Comparison of ENCODE assay signal across 24 cellular contexts in genomic region chr11:57200937-57201336, GRCh38. TPM values are rescaled to one million over a fixed set of nuclear protein-coding genes. Genes with fewer than 3 reads are reported as not detected.
"Had no signal": no experiment of that assay in that cellular context is flagged by ENCODE, and none has a peak within 500 bp of the region (broad histone marks: within the 10 kb centered on the region; RNA-seq: fewer than 3 reads in every experiment).

No MANE protein-coding gene starts in this region.

- H3K27me3 ChIP-seq: pancreas, transverse colon had no signal

- H3K9me3 Mint-ChIP-seq: activated B cell treated with CpG ODN at 0.5 μM for 24 hours; activated naive CD8-positive, alpha-beta T cell treated with anti-CD3 and anti-CD28 coated beads for 36 hours; central memory CD8-positive, alpha-beta T cell; mesothelial cell of epicardium; natural killer cell treated with Interleukin-12 subunit alpha and Interleukin-12 subunit beta and Interleukin-15 and Interleukin-18, amount 100 ng/mL, for 72 hours; stimulated activated effector memory CD8-positive, alpha-beta T cell treated with anti-CD3 and anti-CD28 coated beads, Interleukin-12 subunit alpha, Interleukin-12 subunit beta, amount 100 ng/mL, for 72 hours; stimulated activated naive CD8-positive, alpha-beta T cell treated with anti-CD3 and anti-CD28 coated beads, Interleukin-15, amount 100 ng/mL, for 72 hours had no signal

- H3K27ac ChIP-seq: pancreas, suprapubic skin, transverse colon had no signal

- H3K4me3 ChIP-seq: esophagus muscularis mucosa, pancreas, suprapubic skin, transverse colon had no signal

- H3K4me1 Mint-ChIP-seq: activated B cell treated with CpG ODN at 0.5 μM for 24 hours; activated CD4-positive, alpha-beta T cell treated with anti-CD3 and anti-CD28 coated beads for 36 hours; activated naive CD8-positive, alpha-beta T cell treated with anti-CD3 and anti-CD28 coated beads for 36 hours; central memory CD8-positive, alpha-beta T cell; stimulated activated effector memory CD8-positive, alpha-beta T cell treated with anti-CD3 and anti-CD28 coated beads, Interleukin-12 subunit alpha, Interleukin-12 subunit beta, amount 100 ng/mL, for 72 hours; stimulated activated naive CD8-positive, alpha-beta T cell treated with anti-CD3 and anti-CD28 coated beads, Interleukin-15, amount 100 ng/mL, for 72 hours; T-helper 17 cell had no signal

- H3K36me3 ChIP-seq: esophagus muscularis mucosa, pancreas, suprapubic skin, transverse colon had no signal

- H3K4me1 ChIP-seq: pancreas, transverse colon had no signal

- H3K9me3 ChIP-seq: esophagus muscularis mucosa, pancreas, suprapubic skin, transverse colon had no signal

- ATAC-seq: activated CD4-positive, alpha-beta T cell treated with anti-CD3 and anti-CD28 coated beads for 36 hours; left colon; natural killer cell treated with Interleukin-12 subunit alpha and Interleukin-12 subunit beta and Interleukin-15 and Interleukin-18, amount 100 ng/mL, for 72 hours; pancreas; stimulated activated effector memory CD8-positive, alpha-beta T cell treated with anti-CD3 and anti-CD28 coated beads, Interleukin-12 subunit alpha, Interleukin-12 subunit beta, amount 100 ng/mL, for 72 hours; stimulated activated naive CD8-positive, alpha-beta T cell treated with anti-CD3 and anti-CD28 coated beads, Interleukin-15, amount 100 ng/mL, for 72 hours; T-helper 17 cell had no signal

- DNase-seq: activated B cell treated with CpG ODN at 0.5 μM for 24 hours; activated CD4-positive, alpha-beta T cell treated with anti-CD3 and anti-CD28 coated beads for 36 hours; activated CD4-positive, alpha-beta T cell treated with anti-CD3 and anti-CD28 coated beads, Interleukin-2, amount 50 U/mL, for 4 hours; activated CD8-positive, alpha-beta memory T cell treated with anti-CD3 and anti-CD28 coated beads for 24 hours; activated CD8-positive, alpha-beta memory T cell treated with anti-CD3 and anti-CD28 coated beads, Interleukin-2, amount 50 U/mL, for 48 hours; activated naive CD4-positive, alpha-beta T cell treated with Interleukin-2 at 50 U/mL for 16 hours; activated naive CD8-positive, alpha-beta T cell treated with anti-CD3 and anti-CD28 coated beads for 36 hours; activated T-cell treated with anti-CD3 and anti-CD28 coated beads, Interleukin-2, amount 50 U/mL, for 48 hours; effector memory CD4-positive, alpha-beta T cell; head of caudate nucleus; islet precursor cell; left colon; pancreas; stimulated activated naive CD8-positive, alpha-beta T cell treated with anti-CD3 and anti-CD28 coated beads, Interleukin-15, amount 100 ng/mL, for 72 hours; T-helper 17 cell; transverse colon had no signal

- H3K4me3 Mint-ChIP-seq: activated B cell treated with CpG ODN at 0.5 μM for 24 hours; activated CD4-positive, alpha-beta T cell treated with anti-CD3 and anti-CD28 coated beads for 36 hours; activated naive CD8-positive, alpha-beta T cell treated with anti-CD3 and anti-CD28 coated beads for 36 hours; central memory CD8-positive, alpha-beta T cell; mesothelial cell of epicardium; natural killer cell treated with Interleukin-12 subunit alpha and Interleukin-12 subunit beta and Interleukin-15 and Interleukin-18, amount 100 ng/mL, for 72 hours; stimulated activated effector memory CD8-positive, alpha-beta T cell treated with anti-CD3 and anti-CD28 coated beads, Interleukin-12 subunit alpha, Interleukin-12 subunit beta, amount 100 ng/mL, for 72 hours; stimulated activated naive CD8-positive, alpha-beta T cell treated with anti-CD3 and anti-CD28 coated beads, Interleukin-15, amount 100 ng/mL, for 72 hours; T-helper 17 cell had no signal

- H3K27ac Mint-ChIP-seq: activated B cell treated with CpG ODN at 0.5 μM for 24 hours; activated CD4-positive, alpha-beta T cell treated with anti-CD3 and anti-CD28 coated beads for 36 hours; activated naive CD8-positive, alpha-beta T cell treated with anti-CD3 and anti-CD28 coated beads for 36 hours; mesothelial cell of epicardium; natural killer cell treated with Interleukin-12 subunit alpha and Interleukin-12 subunit beta and Interleukin-15 and Interleukin-18, amount 100 ng/mL, for 72 hours; stimulated activated effector memory CD8-positive, alpha-beta T cell treated with anti-CD3 and anti-CD28 coated beads, Interleukin-12 subunit alpha, Interleukin-12 subunit beta, amount 100 ng/mL, for 72 hours; stimulated activated naive CD8-positive, alpha-beta T cell treated with anti-CD3 and anti-CD28 coated beads, Interleukin-15, amount 100 ng/mL, for 72 hours; T-helper 17 cell had no signal

- H3K36me3 Mint-ChIP-seq: activated naive CD8-positive, alpha-beta T cell treated with anti-CD3 and anti-CD28 coated beads for 36 hours; mesothelial cell of epicardium; natural killer cell treated with Interleukin-12 subunit alpha and Interleukin-12 subunit beta and Interleukin-15 and Interleukin-18, amount 100 ng/mL, for 72 hours; stimulated activated effector memory CD8-positive, alpha-beta T cell treated with anti-CD3 and anti-CD28 coated beads, Interleukin-12 subunit alpha, Interleukin-12 subunit beta, amount 100 ng/mL, for 72 hours had no signal

RNA-seq across cellular contexts. Expression of gene LRRC55, which starts 19.2 kb away (rescaled TPM):
- total RNA-seq: activated B cell treated with CpG ODN at 0.5 μM for 24 hours; activated CD4-positive, alpha-beta T cell treated with anti-CD3 and anti-CD28 coated beads for 36 hours; activated naive CD8-positive, alpha-beta T cell treated with anti-CD3 and anti-CD28 coated beads for 36 hours; astrocyte; endothelial cell of umbilical vein; natural killer cell treated with Interleukin-12 subunit alpha and Interleukin-12 subunit beta and Interleukin-15 and Interleukin-18, amount 100 ng/mL, for 72 hours; T-helper 17 cell had no signal
- polyA plus RNA-seq: endothelial cell of umbilical vein had no signal

RNA-seq across cellular contexts. Expression of gene APLNR, which starts 36.1 kb away (rescaled TPM):
- total RNA-seq: activated B cell treated with CpG ODN at 0.5 μM for 24 hours; activated CD4-positive, alpha-beta T cell treated with anti-CD3 and anti-CD28 coated beads for 36 hours; activated naive CD8-positive, alpha-beta T cell treated with anti-CD3 and anti-CD28 coated beads for 36 hours; astrocyte; natural killer cell treated with Interleukin-12 subunit alpha and Interleukin-12 subunit beta and Interleukin-15 and Interleukin-18, amount 100 ng/mL, for 72 hours; T-helper 17 cell had no signal
